ENCODE assay signal across 25 cellular contexts in genomic region chr7:158842486-158842885, GRCh38. TPM values are rescaled to one million over a fixed set of nuclear protein-coding genes. Genes with fewer than 3 reads are reported as not detected.
DNase-seq lines count a peak whose midpoint lies in the region; ATAC-seq lines count a peak whose summit lies in the region.
"Had no signal": no experiment of that assay in that cellular context is flagged by ENCODE, and none has a peak within 500 bp of the region (broad histone marks: within the 10 kb centered on the region; RNA-seq: fewer than 3 reads in every experiment).

No MANE protein-coding gene starts in this region.

- peaks cover 24% of the 10 kb centered on the region for H3K4me1 Mint-ChIP-seq in T-helper 1 cell treated with Interleukin-12 subunit alpha and Interleukin-12 subunit beta and Interleukin-4 antibody, amounts not matched to agents 30 μg/mL and 1 μg/mL, for 36 hours (ENCODE audit: low read depth)
- peaks cover 27% of the 10 kb centered on the region for H3K4me1 Mint-ChIP-seq in activated naive CD4-positive, alpha-beta T cell treated with anti-CD3 and anti-CD28 coated beads for 36 hours (ENCODE audit: low read depth)
- H3K4me1 Mint-ChIP-seq in activated T-helper 2 cell treated with anti-CD3 and anti-CD28 coated beads, Interferon-gamma antibody, Interleukin-2, Interleukin-4, amounts not matched to agents 10 μg/mL and 5 μg/mL and 100 μg/mL, durations not matched to agents 14 hours and 24 hours and 36 hours (ENCODE audit: low read depth), result peaks cover 11% of the 10 kb centered on the region
- peaks cover 17% of the 10 kb centered on the region for H3K4me1 Mint-ChIP-seq in stimulated activated effector memory CD8-positive, alpha-beta T cell treated with anti-CD3 and anti-CD28 coated beads, Interleukin-12 subunit alpha, Interleukin-12 subunit beta, amount 100 ng/mL, for 72 hours
- H3K4me1 Mint-ChIP-seq: naive B cell had no signal

- H3K4me3 Mint-ChIP-seq in T-helper 1 cell treated with Interleukin-12 subunit alpha and Interleukin-12 subunit beta and Interleukin-4 antibody, amounts not matched to agents 30 μg/mL and 1 μg/mL, for 36 hours, result no peak overlapping the region
- H3K4me3 Mint-ChIP-seq in activated naive CD4-positive, alpha-beta T cell treated with anti-CD3 and anti-CD28 coated beads for 36 hours, result no peak overlapping the region
- no peak overlapping the region for H3K4me3 Mint-ChIP-seq in activated T-helper 2 cell treated with anti-CD3 and anti-CD28 coated beads, Interferon-gamma antibody, Interleukin-2, Interleukin-4, amounts not matched to agents 10 μg/mL and 5 μg/mL and 100 μg/mL, durations not matched to agents 14 hours and 24 hours and 36 hours (ENCODE audit: low read depth)
- no peak overlapping the region for H3K4me3 Mint-ChIP-seq in stimulated activated effector memory CD8-positive, alpha-beta T cell treated with anti-CD3 and anti-CD28 coated beads, Interleukin-12 subunit alpha, Interleukin-12 subunit beta, amount 100 ng/mL, for 72 hours
- H3K4me3 Mint-ChIP-seq: mesothelial cell of epicardium; stimulated activated naive CD8-positive, alpha-beta T cell treated with anti-CD3 and anti-CD28 coated beads, Interleukin-15, Interleukin-2, amounts not matched to agents 100 ng/mL and 50 ng/mL, for 24 hours had no signal

- intact Hi-C loops in activated naive CD4-positive, alpha-beta T cell treated with anti-CD3 and anti-CD28 coated beads for 36 hours (cut with micrococcal nuclease), result loop anchor here (1.0 kb wide), 1 partner anchor 12 kb away; no protein-coding TSS in a partner anchor
- intact Hi-C loops in activated T-helper 2 cell treated with anti-CD3 and anti-CD28 coated beads, Interferon-gamma antibody, Interleukin-2, Interleukin-4, amounts not matched to agents 10 μg/mL and 5 μg/mL and 100 μg/mL, durations not matched to agents 14 hours and 24 hours and 36 hours (cut with micrococcal nuclease), result no loop called here

- peak; percentile 83 for ATAC-seq in stimulated activated effector memory CD8-positive, alpha-beta T cell treated with anti-CD3 and anti-CD28 coated beads, Interleukin-12 subunit alpha, Interleukin-12 subunit beta, amount 100 ng/mL, for 72 hours
- ATAC-seq in GM19397 (IDR thresholded peaks at IDR 0.05; ENCODE audit: unreplicated experiment), result no peak
- ATAC-seq: left ventricle myocardium superior had no signal

- H3K9me3 Mint-ChIP-seq in T-helper 1 cell treated with Interleukin-12 subunit alpha and Interleukin-12 subunit beta and Interleukin-4 antibody, amounts not matched to agents 30 μg/mL and 1 μg/mL, for 36 hours, result no peaks in the 10 kb centered on the region
- H3K9me3 Mint-ChIP-seq in activated naive CD4-positive, alpha-beta T cell treated with anti-CD3 and anti-CD28 coated beads for 36 hours, result no peaks in the 10 kb centered on the region
- no peaks in the 10 kb centered on the region for H3K9me3 Mint-ChIP-seq in activated T-helper 2 cell treated with anti-CD3 and anti-CD28 coated beads, Interferon-gamma antibody, Interleukin-2, Interleukin-4, amounts not matched to agents 10 μg/mL and 5 μg/mL and 100 μg/mL, durations not matched to agents 14 hours and 24 hours and 36 hours
- H3K9me3 Mint-ChIP-seq in stimulated activated effector memory CD8-positive, alpha-beta T cell treated with anti-CD3 and anti-CD28 coated beads, Interleukin-12 subunit alpha, Interleukin-12 subunit beta, amount 100 ng/mL, for 72 hours, result no peaks in the 10 kb centered on the region
- H3K9me3 Mint-ChIP-seq: stimulated activated naive CD8-positive, alpha-beta T cell treated with anti-CD3 and anti-CD28 coated beads, Interleukin-15, Interleukin-2, amounts not matched to agents 100 ng/mL and 50 ng/mL, for 24 hours had no signal

- H3K27ac Mint-ChIP-seq in T-helper 1 cell treated with Interleukin-12 subunit alpha and Interleukin-12 subunit beta and Interleukin-4 antibody, amounts not matched to agents 30 μg/mL and 1 μg/mL, for 36 hours, result peak overlapping the region; percentile 43
- peak overlapping the region; percentile 74 for H3K27ac Mint-ChIP-seq in activated naive CD4-positive, alpha-beta T cell treated with anti-CD3 and anti-CD28 coated beads for 36 hours
- peak overlapping the region; percentile 24 for H3K27ac Mint-ChIP-seq in activated T-helper 2 cell treated with anti-CD3 and anti-CD28 coated beads, Interferon-gamma antibody, Interleukin-2, Interleukin-4, amounts not matched to agents 10 μg/mL and 5 μg/mL and 100 μg/mL, durations not matched to agents 14 hours and 24 hours and 36 hours
- peak overlapping the region; percentile 84 for H3K27ac Mint-ChIP-seq in stimulated activated effector memory CD8-positive, alpha-beta T cell treated with anti-CD3 and anti-CD28 coated beads, Interleukin-12 subunit alpha, Interleukin-12 subunit beta, amount 100 ng/mL, for 72 hours
- H3K27ac Mint-ChIP-seq: mesothelial cell of epicardium; stimulated activated naive CD8-positive, alpha-beta T cell treated with anti-CD3 and anti-CD28 coated beads, Interleukin-15, Interleukin-2, amounts not matched to agents 100 ng/mL and 50 ng/mL, for 24 hours had no signal

- DNase-seq in T-helper 1 cell, result no peak
- DNase-seq in activated naive CD4-positive, alpha-beta T cell treated with anti-CD3 and anti-CD28 coated beads for 36 hours, result peak; percentile 54
- no peak for DNase-seq in activated naive CD4-positive, alpha-beta T cell treated with Interleukin-2 at 50 U/mL for 16 hours
- no peak for DNase-seq in activated T-helper 2 cell treated with anti-CD3 and anti-CD28 coated beads, Interferon-gamma antibody, Interleukin-2, Interleukin-4, amounts not matched to agents 10 μg/mL and 5 μg/mL and 100 μg/mL, durations not matched to agents 14 hours and 24 hours and 36 hours (ENCODE audit: low spot score)
- DNase-seq in stimulated activated effector memory CD8-positive, alpha-beta T cell treated with anti-CD3 and anti-CD28 coated beads, Interleukin-12 subunit alpha, Interleukin-12 subunit beta, amount 100 ng/mL, for 72 hours (ENCODE audit: low spot score in 2 of 2), result no peak
- DNase-seq in NCI-H82 treated with DMSO at 0.1 percent for 48 hours (lab: John Stamatoyannopoulos, UW; ENCODE audit: unreplicated experiment), result no peak
- DNase-seq: 8988T; activated effector memory CD4-positive, alpha-beta T cell treated with anti-CD3 and anti-CD28 coated beads, Interleukin-2, amount 50 U/mL, for 16 hours; DMS 273 treated with DMSO at 0.1 percent for 48 hours; effector CD4-positive, alpha-beta T cell; glutamatergic neuron; left ventricle myocardium superior; naive B cell; NCI-H1048; NCI-H1694; NCI-H2171 treated with DMSO at 0.1 percent for 48 hours; NCI-H524 treated with DMSO at 0.1 percent for 48 hours; NK-92 treated with Interleukin-12 subunit alpha and Interleukin-12 subunit beta, amount 100 ng/mL, for 24 hours; PC-9; Right ventricle myocardium superior; T1000 had no signal

- peaks cover 7% of the 10 kb centered on the region for H3K27me3 Mint-ChIP-seq in T-helper 1 cell treated with Interleukin-12 subunit alpha and Interleukin-12 subunit beta and Interleukin-4 antibody, amounts not matched to agents 30 μg/mL and 1 μg/mL, for 36 hours (ENCODE audit: low read depth)
- H3K27me3 Mint-ChIP-seq in activated naive CD4-positive, alpha-beta T cell treated with anti-CD3 and anti-CD28 coated beads for 36 hours (ENCODE audit: low read depth), result no peaks in the 10 kb centered on the region
- H3K27me3 Mint-ChIP-seq in activated T-helper 2 cell treated with anti-CD3 and anti-CD28 coated beads, Interferon-gamma antibody, Interleukin-2, Interleukin-4, amounts not matched to agents 10 μg/mL and 5 μg/mL and 100 μg/mL, durations not matched to agents 14 hours and 24 hours and 36 hours (ENCODE audit: low read depth), result no peaks in the 10 kb centered on the region
- H3K27me3 Mint-ChIP-seq: stimulated activated naive CD8-positive, alpha-beta T cell treated with anti-CD3 and anti-CD28 coated beads, Interleukin-15, Interleukin-2, amounts not matched to agents 100 ng/mL and 50 ng/mL, for 24 hours had no signal

- CTCF ChIA-PET in activated naive CD4-positive, alpha-beta T cell treated with anti-CD3 and anti-CD28 coated beads for 36 hours (lab: Charles Lee), result interaction anchor here (0.6 to 1.4 kb wide), 3 partner anchors 11 to 19 kb away, joined by 3 to 5 read pairs (median 4); partner anchors contain the start of gene ESYT2

- H3K36me3 Mint-ChIP-seq in T-helper 1 cell treated with Interleukin-12 subunit alpha and Interleukin-12 subunit beta and Interleukin-4 antibody, amounts not matched to agents 30 μg/mL and 1 μg/mL, for 36 hours (ENCODE audit: low read depth), result peaks cover 5% of the 10 kb centered on the region
- no peaks in the 10 kb centered on the region for H3K36me3 Mint-ChIP-seq in activated naive CD4-positive, alpha-beta T cell treated with anti-CD3 and anti-CD28 coated beads for 36 hours (ENCODE audit: low read depth)
- H3K36me3 Mint-ChIP-seq in activated T-helper 2 cell treated with anti-CD3 and anti-CD28 coated beads, Interferon-gamma antibody, Interleukin-2, Interleukin-4, amounts not matched to agents 10 μg/mL and 5 μg/mL and 100 μg/mL, durations not matched to agents 14 hours and 24 hours and 36 hours (ENCODE audit: low read depth), result peaks cover 4% of the 10 kb centered on the region
- H3K36me3 Mint-ChIP-seq in stimulated activated effector memory CD8-positive, alpha-beta T cell treated with anti-CD3 and anti-CD28 coated beads, Interleukin-12 subunit alpha, Interleukin-12 subunit beta, amount 100 ng/mL, for 72 hours, result no peaks in the 10 kb centered on the region
- H3K36me3 Mint-ChIP-seq: mesothelial cell of epicardium, naive B cell had no signal

RNA-seq across cellular contexts. Expression of gene ESYT2, which starts 13.2 kb away (rescaled TPM):
- total RNA-seq in activated naive CD4-positive, alpha-beta T cell treated with anti-CD3 and anti-CD28 coated beads for 36 hours, result 10 to 100 TPM; 41.7 to 44.3 TPM
- total RNA-seq in activated T-helper 2 cell treated with anti-CD3 and anti-CD28 coated beads, Interferon-gamma antibody, Interleukin-2, Interleukin-4, amounts not matched to agents 10 μg/mL and 5 μg/mL and 100 μg/mL, durations not matched to agents 14 hours and 24 hours and 36 hours, result 62.4 and 64.2 TPM in 2 replicates

RNA-seq across cellular contexts. Expression of gene DYNC2I1, which starts 13.9 kb away (rescaled TPM):
- total RNA-seq in activated naive CD4-positive, alpha-beta T cell treated with anti-CD3 and anti-CD28 coated beads for 36 hours, result 1 to 10 TPM; 8.0 to 8.5 TPM
- 13.6 and 14.9 TPM in 2 replicates for total RNA-seq in activated T-helper 2 cell treated with anti-CD3 and anti-CD28 coated beads, Interferon-gamma antibody, Interleukin-2, Interleukin-4, amounts not matched to agents 10 μg/mL and 5 μg/mL and 100 μg/mL, durations not matched to agents 14 hours and 24 hours and 36 hours

Comparison
In these comparisons a context has a peak if more than half of its experiments do, and no peak if none do; other contexts are left out.
1. H3K27ac Mint-ChIP-seq: peak in every context shown above with its lines; median percentile 84 in stimulated activated effector memory CD8-positive, alpha-beta T cell treated with anti-CD3 and anti-CD28 coated beads, Interleukin-12 subunit alpha, Interleukin-12 subunit beta, amount 100 ng/mL, for 72 hours; 74 in activated naive CD4-positive, alpha-beta T cell treated with anti-CD3 and anti-CD28 coated beads for 36 hours; 43 in T-helper 1 cell treated with Interleukin-12 subunit alpha and Interleukin-12 subunit beta and Interleukin-4 antibody, amounts not matched to agents 30 μg/mL and 1 μg/mL, for 36 hours; 24 in activated T-helper 2 cell treated with anti-CD3 and anti-CD28 coated beads, Interferon-gamma antibody, Interleukin-2, Interleukin-4, amounts not matched to agents 10 μg/mL and 5 μg/mL and 100 μg/mL, durations not matched to agents 14 hours and 24 hours and 36 hours.